Comparison of ENCODE assay signal across 18 cellular contexts in the genomic region with DNA sequence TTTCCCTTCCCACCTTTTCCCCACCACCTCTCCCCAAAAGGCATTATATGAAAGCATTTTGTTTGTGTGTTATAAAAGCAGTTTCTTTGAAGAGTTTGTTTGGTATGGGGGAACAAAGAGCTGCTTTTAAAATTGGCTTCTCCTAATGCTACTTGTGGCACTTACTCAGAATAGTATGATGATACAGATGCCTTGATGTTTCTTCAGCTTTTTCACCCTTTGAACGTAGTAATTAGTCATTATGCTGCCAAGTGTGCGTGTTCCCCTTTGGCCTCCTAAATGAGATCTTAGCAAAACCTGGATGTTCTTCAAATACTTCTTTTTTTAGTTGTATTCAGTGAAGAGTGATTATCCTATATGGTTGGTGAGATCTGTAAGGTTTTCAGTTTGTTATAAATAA.
DNase-seq lines count a peak whose midpoint lies in the region; ATAC-seq, FAIRE-seq and TF ChIP-seq lines count a peak whose summit lies in the region.
"Had no signal": no experiment of that assay in that cellular context is flagged by ENCODE, and none has a peak within 500 bp of the region (broad histone marks: within the 10 kb centered on the region; RNA-seq: fewer than 3 reads in every experiment).

No MANE protein-coding gene starts in this region.

- H3K36me3 ChIP-seq in SK-N-SH (replicated peaks in 1 of 2; ENCODE audit: control insufficient read depth in 1 of 2, insufficient read depth in 2 of 2, low read length in 1 of 2), result no peaks in the 10 kb centered on the region
- H3K36me3 ChIP-seq: HAP-1 had no signal

- no peaks in the 10 kb centered on the region for H3K9me3 ChIP-seq in SK-N-SH
- H3K9me3 ChIP-seq: HAP-1 had no signal

- H3F3A ChIP-seq in SK-N-SH (replicated peaks; ENCODE audit: insufficient read depth), result no peaks in the 10 kb centered on the region

- H3K9me2 ChIP-seq in SK-N-SH, result no peaks in the 10 kb centered on the region

- H3K4me1 ChIP-seq in SK-N-SH (ENCODE audit: control insufficient read depth in 1 of 2, insufficient read depth in 2 of 2, low read depth in 1 of 2, low read length in 1 of 2), result peaks cover 0 to 2% of the 10 kb centered on the region in 2 experiments; a peak in 2 of 4 replicates
- H3K4me1 ChIP-seq: HAP-1 had no signal

- intact Hi-C loops in natural killer cell (cut with micrococcal nuclease), result loop anchor here (5.0 kb wide), 1 partner anchor 58 kb away; no protein-coding TSS in a partner anchor

- H4K20me1 ChIP-seq in SK-N-SH (ENCODE audit: insufficient read depth), result no peaks in the 10 kb centered on the region

- ATAC-seq in natural killer cell treated with Interleukin-12 subunit alpha and Interleukin-12 subunit beta and Interleukin-15 and Interleukin-18, amount 100 ng/mL, for 72 hours, result peak in 1 of 2 donors; percentile 74
- ATAC-seq in natural killer cell (no peak), GM21423 (IDR thresholded peaks at IDR 0.05; ENCODE audit: unreplicated experiment) (no peak)
- ATAC-seq: GM12878 had no signal

- POLR2A ChIA-PET in SK-N-SH (lab: Yijun Ruan, JAX), result no interaction called here

- peaks cover 39 to 42% of the 10 kb centered on the region in 2 donors for H3K4me1 Mint-ChIP-seq in natural killer cell treated with Interleukin-12 subunit alpha and Interleukin-12 subunit beta and Interleukin-15 and Interleukin-18, amount 100 ng/mL, for 72 hours (ENCODE audit: low read depth in 2 of 2)
- H3K4me1 Mint-ChIP-seq in natural killer cell (peaks cover 44 to 52% of the 10 kb centered on the region in 2 donors), immature natural killer cell (peaks cover 48 to 62% of the 10 kb centered on the region in 2 donors)

- no peak for TF ChIP-seq RAD21 in SK-N-SH (IDR thresholded peaks at IDR 0.05; ENCODE audit: low read length)

- no peaks in the 10 kb centered on the region for H3K79me2 ChIP-seq in SK-N-SH (ENCODE audit: insufficient read depth)

- H3K4me3 ChIP-seq in SK-N-SH (ENCODE audit: low read depth in 2 of 2, low read length in 1 of 2), result no peak overlapping the region
- H3K4me3 ChIP-seq: GM12878, HAP-1 had no signal

- H3K27me3 Mint-ChIP-seq in natural killer cell treated with Interleukin-12 subunit alpha and Interleukin-12 subunit beta and Interleukin-15 and Interleukin-18, amount 100 ng/mL, for 72 hours, result no peaks in the 10 kb centered on the region
- H3K27me3 Mint-ChIP-seq in natural killer cell (ENCODE audit: low read depth in 2 of 2), result no peaks in the 10 kb centered on the region
- peaks cover 0 to 2% (median 2%) of the 10 kb centered on the region in 3 donors for H3K27me3 Mint-ChIP-seq in immature natural killer cell (ENCODE audit: low read depth in 3 of 3)
- H3K27me3 Mint-ChIP-seq: CD4-positive, alpha-beta memory T cell had no signal

- H3K27ac ChIP-seq in SK-N-SH (ENCODE audit: low read depth in 2 of 2, low read length in 1 of 2), result no peak overlapping the region

- TF ChIP-seq CTCF in natural killer cell (IDR thresholded peaks at IDR 0.05) (no peak), SK-N-SH (IDR thresholded peaks at IDR 0.05) (no peak)

- TF ChIP-seq EP300 in SK-N-SH (IDR thresholded peaks at IDR 0.05; ENCODE audit: borderline replicate concordance in 1 of 2, low read depth in 1 of 2, low read length in 1 of 2), result no peak

- H3K27ac Mint-ChIP-seq in natural killer cell treated with Interleukin-12 subunit alpha and Interleukin-12 subunit beta and Interleukin-15 and Interleukin-18, amount 100 ng/mL, for 72 hours, result peak overlapping the region in 1 of 2 donors; percentile 13
- peak overlapping the region in 1 of 2 donors; percentile 11 for H3K27ac Mint-ChIP-seq in natural killer cell
- H3K27ac Mint-ChIP-seq in immature natural killer cell, result peak overlapping the region in 3 of 6 donors; percentile 6 to 34 (median 13)
- H3K27ac Mint-ChIP-seq: HFFc6 had no signal

- H3K27me3 ChIP-seq in SK-N-SH (ENCODE audit: insufficient read depth), result no peaks in the 10 kb centered on the region

- no peak overlapping the region for H3K9ac ChIP-seq in SK-N-SH

- H3K36me3 Mint-ChIP-seq in natural killer cell treated with Interleukin-12 subunit alpha and Interleukin-12 subunit beta and Interleukin-15 and Interleukin-18, amount 100 ng/mL, for 72 hours, result peaks cover 8% of the 10 kb centered on the region
- H3K36me3 Mint-ChIP-seq in natural killer cell, result no peaks in the 10 kb centered on the region
- H3K36me3 Mint-ChIP-seq in immature natural killer cell, result peaks cover 0 to 9% (median 0%) of the 10 kb centered on the region in 3 donors

- no peak overlapping the region for H3K4me2 ChIP-seq in SK-N-SH

- no peak overlapping the region for H2AFZ ChIP-seq in SK-N-SH (ENCODE audit: low read depth)

- DNase-seq in natural killer cell treated with Interleukin-12 subunit alpha and Interleukin-12 subunit beta and Interleukin-15 and Interleukin-18, amount 100 ng/mL, for 72 hours (ENCODE audit: low spot score), result no peak
- DNase-seq in natural killer cell (no peak), GM18507 (ENCODE audit: extremely low spot score, insufficient read length, low read depth) (no peak), immature natural killer cell (no peak), SK-N-SH (no peak), NCI-H2081 treated with DMSO at 0.1 percent for 48 hours (lab: John Stamatoyannopoulos, UW) (no peak)
- DNase-seq: C1 segment of cervical spinal cord; CD4-positive, alpha-beta memory T cell; DMS 273 treated with DMSO at 0.1 percent for 48 hours; DMS79; EL; GDM1; GOT3; HFFc6 had no signal

- peak; percentile 18 for FAIRE-seq in GM18507 (lab: Jason Lieb, UNC)
- FAIRE-seq: GM12878, H54 had no signal

- H3K9me3 Mint-ChIP-seq in natural killer cell treated with Interleukin-12 subunit alpha and Interleukin-12 subunit beta and Interleukin-15 and Interleukin-18, amount 100 ng/mL, for 72 hours, result peaks cover 5% of the 10 kb centered on the region
- H3K9me3 Mint-ChIP-seq in natural killer cell (no peaks in the 10 kb centered on the region), immature natural killer cell (peaks cover 0 to 2% (median 0%) of the 10 kb centered on the region in 6 donors)
- H3K9me3 Mint-ChIP-seq: CD4-positive, alpha-beta memory T cell; HFFc6 had no signal

- 91% methylated on average over 2 of the region's 2 CpGs for WGBS in SK-N-SH (ENCODE audit: low lambda C conversion rate)

- H3K4me3 Mint-ChIP-seq in natural killer cell treated with Interleukin-12 subunit alpha and Interleukin-12 subunit beta and Interleukin-15 and Interleukin-18, amount 100 ng/mL, for 72 hours, result peak overlapping the region; percentile 11
- H3K4me3 Mint-ChIP-seq in natural killer cell (no peak overlapping the region), immature natural killer cell (peak overlapping the region; percentile 1 to 56 (median 44))
- H3K4me3 Mint-ChIP-seq: CD4-positive, alpha-beta memory T cell; HFFc6 had no signal

- CTCF ChIA-PET in SK-N-SH (lab: Yijun Ruan, JAX), result no interaction called here

TF ChIP-seq in SK-N-SH, 30 proteins besides CTCF, POLR2A, EP300 and RAD21:
- TF ChIP-seq CHD2 (IDR thresholded peaks at IDR 0.05; ENCODE audit: low read length, partially characterized antibody) (no peak), TEAD4 (IDR thresholded peaks at IDR 0.05; ENCODE audit: borderline replicate concordance, insufficient read depth) (no peak), SIN3A (IDR thresholded peaks at IDR 0.05; ENCODE audit: borderline replicate concordance, low read depth, low read length) (no peak), MEF2A (IDR thresholded peaks at IDR 0.05; ENCODE audit: borderline replicate concordance, low read depth) (no peak), FOSL2 (IDR thresholded peaks at IDR 0.05; ENCODE audit: borderline replicate concordance, low read depth) (no peak)
